ENCODE assay signal across 1 cellular context in genomic region chr5:16345454-16345853, GRCh38.
TF ChIP-seq lines count a peak whose summit lies in the region.

No MANE protein-coding gene starts in this region.

TF ChIP-seq in IMR-90, 13 proteins besides CTCF, POLR2A, EP300 and RAD21 (continued from another document):
- TF ChIP-seq USF2 (IDR thresholded peaks at IDR 0.05; ENCODE audit: low read depth, low read length) (no peak), FOS (IDR thresholded peaks at IDR 0.05; ENCODE audit: low read depth, low read length) (no peak), CHD1 (IDR thresholded peaks at IDR 0.05; ENCODE audit: low read depth, low read length) (no peak), RFX5 (IDR thresholded peaks at IDR 0.05; ENCODE audit: low read depth, low read length) (no peak), CEBPB (IDR thresholded peaks at IDR 0.05; ENCODE audit: low read depth, low read length) (no peak), ELK1 (IDR thresholded peaks at IDR 0.05; ENCODE audit: borderline replicate concordance, low read depth, low read length) (no peak)
